9 cellular contexts compared by ENCODE assay signal in genomic region chr10:73731588-73732375, GRCh38. TPM values are rescaled to one million over a fixed set of nuclear protein-coding genes. Genes with fewer than 3 reads are reported as not detected.
DNase-seq lines count a peak whose midpoint lies in the region; ATAC-seq and TF ChIP-seq lines count a peak whose summit lies in the region.
"Had no signal": no experiment of that assay in that cellular context is flagged by ENCODE, and none has a peak within 500 bp of the region (broad histone marks: within the 10 kb centered on the region; RNA-seq: fewer than 3 reads in every experiment).

No MANE protein-coding gene starts in this region.

- no peaks in the 10 kb centered on the region for H3K27me3 ChIP-seq in GM23338 (ENCODE audit: insufficient read depth)

- peak overlapping the region; percentile 91; the same call in 1 of the 2 replicates for H3K4me3 ChIP-seq in GM23338

- peak overlapping the region; percentile 86 for H3K4me2 ChIP-seq in GM23338

- H3K9me2 ChIP-seq in GM23338 (ENCODE audit: insufficient read depth), result no peaks in the 10 kb centered on the region

- no peak overlapping the region for H3K27ac ChIP-seq in GM23338 (ENCODE audit: low read depth)

- peaks cover 6% of the 10 kb centered on the region for H3K27me3 Mint-ChIP-seq in GM23338 (ENCODE audit: insufficient read depth, low read depth, poor library complexity)
- H3K27me3 Mint-ChIP-seq in activated naive CD8-positive, alpha-beta T cell treated with anti-CD3 and anti-CD28 coated beads for 36 hours, result no peaks in the 10 kb centered on the region
- no peaks in the 10 kb centered on the region for H3K27me3 Mint-ChIP-seq in nephron (ENCODE audit: low read depth)
- H3K27me3 Mint-ChIP-seq: IgD-negative memory B cell had no signal

- H3K36me3 Mint-ChIP-seq in GM23338 (ENCODE audit: low read depth) (peaks cover 16% of the 10 kb centered on the region; the same call in 2 of the 3 replicates), nephron (ENCODE audit: low read depth) (peaks cover 10% of the 10 kb centered on the region)
- peaks cover 4% of the 10 kb centered on the region for H3K36me3 Mint-ChIP-seq in activated naive CD8-positive, alpha-beta T cell treated with anti-CD3 and anti-CD28 coated beads for 36 hours
- H3K36me3 Mint-ChIP-seq: IgD-negative memory B cell had no signal

- peaks cover 12% of the 10 kb centered on the region for H3K4me1 ChIP-seq in GM23338 (ENCODE audit: insufficient read depth)

- peaks cover 7% of the 10 kb centered on the region; the same call in 1 of the 2 replicates for H3K36me3 ChIP-seq in GM23338 (ENCODE audit: insufficient read depth)

- H3K79me2 ChIP-seq in GM23338 (replicated peaks; ENCODE audit: insufficient read depth), result peaks cover 19% of the 10 kb centered on the region

- DNase-seq in GM23338 (ENCODE audit: low spot score) (no peak), activated gamma-delta T cell (lab: John Stamatoyannopoulos, UW) (no peak), middle frontal gyrus (ENCODE audit: extremely low spot score, low spot score) (no peak)
- no peak for DNase-seq in activated naive CD8-positive, alpha-beta T cell treated with anti-CD3 and anti-CD28 coated beads for 36 hours
- DNase-seq: SHP77 treated with DMSO at 0.1 percent for 48 hours; stimulated activated CD4-positive, alpha-beta T cell treated with anti-CD3 and anti-CD28 coated beads, Interleukin-1b, Interleukin-23, amount 100 ng/mL, for 48 hours had no signal

- H4K20me1 ChIP-seq in GM23338 (replicated peaks; ENCODE audit: insufficient read depth), result no peaks in the 10 kb centered on the region

- TF ChIP-seq CTCF in GM23338 (conservative IDR thresholded peaks at IDR 0.05; ENCODE audit: low read depth in 2 of 2) (no peak), nephron (IDR thresholded peaks at IDR 0.05; ENCODE audit: unreplicated experiment in 3 of 3) (no peak)

- ATAC-seq in GM23338 (no peak), HG03196 (IDR thresholded peaks at IDR 0.05; ENCODE audit: unreplicated experiment) (no peak)

- peaks cover 12% of the 10 kb centered on the region; the same call in 1 of the 2 replicates for H3F3A ChIP-seq in GM23338 (replicated peaks; ENCODE audit: low read depth)

- no peak overlapping the region for H3K27ac Mint-ChIP-seq in GM23338
- H3K27ac Mint-ChIP-seq in activated naive CD8-positive, alpha-beta T cell treated with anti-CD3 and anti-CD28 coated beads for 36 hours, result no peak overlapping the region
- H3K27ac Mint-ChIP-seq in nephron, result peak overlapping the region in 2 of 3 experiments; percentile 86 to 98

- H3K4me1 Mint-ChIP-seq in GM23338 (0 out of 3 replicates have a peak, but pooled peaks cover 3% of the 10 kb centered on the region), nephron (peaks cover 16% of the 10 kb centered on the region)
- H3K4me1 Mint-ChIP-seq in activated naive CD8-positive, alpha-beta T cell treated with anti-CD3 and anti-CD28 coated beads for 36 hours, result peaks cover 11% of the 10 kb centered on the region

- H3K9me3 Mint-ChIP-seq in GM23338 (no peaks in the 10 kb centered on the region), nephron (no peaks in the 10 kb centered on the region)
- H3K9me3 Mint-ChIP-seq in activated naive CD8-positive, alpha-beta T cell treated with anti-CD3 and anti-CD28 coated beads for 36 hours, result no peaks in the 10 kb centered on the region
- H3K9me3 Mint-ChIP-seq: IgD-negative memory B cell had no signal

- H3K4me3 Mint-ChIP-seq in GM23338 (peak overlapping the region; percentile 56), nephron (peak overlapping the region; percentile 83 to 99 (median 87))
- peak overlapping the region; percentile 40 for H3K4me3 Mint-ChIP-seq in activated naive CD8-positive, alpha-beta T cell treated with anti-CD3 and anti-CD28 coated beads for 36 hours

- no peak overlapping the region for H2AFZ ChIP-seq in GM23338

TF ChIP-seq in GM23338, 12 proteins besides CTCF, POLR2A, EP300 and RAD21:
- no peak for TF ChIP-seq STAT1 (IDR thresholded peaks at IDR 0.05; ENCODE audit: unreplicated experiment)
- no peak for TF ChIP-seq ZNF331 (CRISPR knock-in tag; IDR thresholded peaks at IDR 0.05; ENCODE audit: low read depth)
TF ChIP-seq in GM23338: peak in this region for 0.

RNA-seq across cellular contexts. Expression of gene SEC24C, which starts 12.4 kb away (rescaled TPM):
- total RNA-seq in GM23338 (2014; rRNA removed; shearing (Covaris generic)), result 64.2 and 72.9 TPM in 2 replicates
- 16.9 and 17.0 TPM in 2 replicates for polyA plus RNA-seq in GM23338 (2016; fragmentation: Nextera tagmentation; extraction: Ambion mirVana)
- 10 to 100 TPM; 74.6 to 74.9 TPM for total RNA-seq in activated naive CD8-positive, alpha-beta T cell treated with anti-CD3 and anti-CD28 coated beads for 36 hours

RNA-seq across cellular contexts. Expression of gene AGAP5, which starts 33.9 kb away (rescaled TPM):
- total RNA-seq in GM23338 (2014; rRNA removed; shearing (Covaris generic)), result 5.3 and 6.7 TPM in 2 replicates
- 4.3 and 5.0 TPM in 2 replicates for polyA plus RNA-seq in GM23338 (2016; fragmentation: Nextera tagmentation; extraction: Ambion mirVana)
- total RNA-seq in activated naive CD8-positive, alpha-beta T cell treated with anti-CD3 and anti-CD28 coated beads for 36 hours, result 1 to 10 TPM; 5.4 to 6.7 TPM

RNA-seq across cellular contexts. Expression of gene CHCHD1, which starts 50.1 kb away (rescaled TPM):
- total RNA-seq in GM23338 (2014; rRNA removed; shearing (Covaris generic)), result 40.6 and 41.1 TPM in 2 replicates
- polyA plus RNA-seq in GM23338 (2016; fragmentation: Nextera tagmentation; extraction: Ambion mirVana), result 187 and 196 TPM in 2 replicates
- total RNA-seq in activated naive CD8-positive, alpha-beta T cell treated with anti-CD3 and anti-CD28 coated beads for 36 hours, result 10 to 100 TPM; 34.8 to 38.6 TPM

RNA-seq across cellular contexts. Expression of gene ZSWIM8, which starts 53.6 kb away (rescaled TPM):
- 30.4 and 40.5 TPM in 2 replicates for total RNA-seq in GM23338 (2014; rRNA removed; shearing (Covaris generic))
- polyA plus RNA-seq in GM23338 (2016; fragmentation: Nextera tagmentation; extraction: Ambion mirVana), result 20.0 and 20.5 TPM in 2 replicates
- total RNA-seq in activated naive CD8-positive, alpha-beta T cell treated with anti-CD3 and anti-CD28 coated beads for 36 hours, result 10 to 100 TPM; 31.0 to 35.5 TPM

Comparison
In these comparisons a context has a peak if more than half of its experiments do, and no peak if none do; other contexts are left out.
1. H3K27ac Mint-ChIP-seq: peak in nephron (2 of 3); none in GM23338 (single experiment) and activated naive CD8-positive, alpha-beta T cell treated with anti-CD3 and anti-CD28 coated beads for 36 hours (single experiment).
2. Peak in every context shown above with its lines, with median percentiles within 50 percentile points of each other: H3K4me3 Mint-ChIP-seq.